In the genomic region with DNA sequence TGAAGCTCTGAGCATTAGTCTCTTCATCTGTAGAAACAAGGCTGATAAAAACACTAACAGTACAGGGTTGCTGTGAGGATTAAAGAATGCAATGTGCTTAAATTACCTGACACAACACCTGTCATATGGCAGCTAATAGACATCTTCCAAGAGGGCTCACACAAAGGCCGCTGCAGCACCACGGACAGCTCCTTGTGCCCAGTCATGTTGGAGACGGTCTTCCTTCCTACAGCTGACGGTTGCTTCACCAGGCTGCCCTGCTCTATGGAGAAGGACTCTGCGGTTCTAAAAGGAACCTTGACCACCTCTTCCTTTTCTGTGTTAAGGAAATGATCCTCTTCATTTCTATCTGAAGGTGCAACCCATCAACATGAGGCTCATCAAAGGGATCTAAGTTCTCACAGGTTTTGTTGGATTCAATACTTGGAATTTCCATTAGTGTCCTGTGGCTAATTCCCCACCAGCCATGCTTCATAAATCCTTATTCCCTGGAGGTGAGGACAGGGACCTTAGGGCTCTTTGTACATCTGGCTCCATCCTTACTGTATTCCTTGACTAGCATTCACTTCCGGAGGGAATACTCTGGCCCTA, we compare ENCODE assay signal across 9 cellular contexts.
DNase-seq lines count a peak whose midpoint lies in the region; ATAC-seq and TF ChIP-seq lines count a peak whose summit lies in the region.
"Had no signal": no experiment of that assay in that cellular context is flagged by ENCODE, and none has a peak within 500 bp of the region (broad histone marks: within the 10 kb centered on the region; RNA-seq: fewer than 3 reads in every experiment).

No MANE protein-coding gene starts in this region.

- no peak for TF ChIP-seq CTCF in GM10248 (IDR thresholded peaks at IDR 0.05; ENCODE audit: control extremely low read depth, extremely low read depth, low read depth, missing control alignments)

- H3K27me3 ChIP-seq in NT2/D1 (ENCODE audit: insufficient read depth, insufficient read length) (peaks cover 63% of the 10 kb centered on the region), adipocyte (replicated peaks; ENCODE audit: control insufficient read depth, insufficient read depth, low read length) (peaks cover 5% of the 10 kb centered on the region)

- H3K9ac ChIP-seq in NT2/D1 (ENCODE audit: insufficient read length, low read depth) (no peak overlapping the region), adipocyte (ENCODE audit: low read length) (no peak overlapping the region)

- DNase-seq in GM10248 (ENCODE audit: extremely low spot score) (peak; percentile 17), NT2/D1 (ENCODE audit: low read depth, low spot score) (peak; percentile 57), adipocyte (ENCODE audit: low read depth) (peak; percentile 29), lung microvascular endothelial cell (ENCODE audit: low read depth in 2 of 2) (peak; percentile 13 to 46), GF-D8 (lab: John Stamatoyannopoulos, UW) (no peak)
- no peak for DNase-seq in activated CD4-positive, CD25-positive, alpha-beta regulatory T cell (lab: John Stamatoyannopoulos, UW)

- ATAC-seq in HG03571 (IDR thresholded peaks at IDR 0.05; ENCODE audit: unreplicated experiment) (no peak), HG03520 (IDR thresholded peaks at IDR 0.05; ENCODE audit: unreplicated experiment) (no peak)
- ATAC-seq: activated naive CD4-positive, alpha-beta T cell treated with anti-CD3 and anti-CD28 coated beads, Interleukin-2, amount 50 U/mL, for 72 hours had no signal

- no peak overlapping the region for H3K4me3 ChIP-seq in NT2/D1 (ENCODE audit: insufficient read length, low read depth)
- H3K4me3 ChIP-seq in adipocyte (ENCODE audit: low read length): no peak overlapping the region

- CTCF ChIA-PET in GM10248 (lab: Yijun Ruan, JAX): interaction anchor here (1.3 kb wide), 1 partner anchor 34 kb away, joined by 4 read pairs; no protein-coding TSS in a partner anchor

- POLR2A ChIA-PET in GM10248 (lab: Yijun Ruan, JAX): no interaction called here

- H3K36me3 ChIP-seq in NT2/D1 (ENCODE audit: insufficient read depth, insufficient read length, low read length) (no peaks in the 10 kb centered on the region), adipocyte (ENCODE audit: control insufficient read depth, insufficient read depth, low read length, severe bottlenecking) (no peaks in the 10 kb centered on the region)

- H3K9me3 ChIP-seq in NT2/D1 (ENCODE audit: insufficient read depth, low read length) (no peaks in the 10 kb centered on the region), adipocyte (ENCODE audit: control insufficient read depth, low read length) (no peaks in the 10 kb centered on the region)

- no peaks in the 10 kb centered on the region for H3K4me1 ChIP-seq in NT2/D1 (ENCODE audit: insufficient read depth, insufficient read length)
- H3K4me1 ChIP-seq in adipocyte (ENCODE audit: control insufficient read depth, insufficient read depth, low read length): no peaks in the 10 kb centered on the region

Comparison
In these comparisons a context has a peak if more than half of its experiments do, and no peak if none do; other contexts are left out.
1. DNase-seq: peak in GM10248 (single experiment), NT2/D1 (single experiment), adipocyte (single experiment) and lung microvascular endothelial cell (2 of 2); none in activated CD4-positive, CD25-positive, alpha-beta regulatory T cell (0 of 4) and GF-D8 (single experiment).